Comparison of ENCODE assay signal across 26 cellular contexts in the genomic region with DNA sequence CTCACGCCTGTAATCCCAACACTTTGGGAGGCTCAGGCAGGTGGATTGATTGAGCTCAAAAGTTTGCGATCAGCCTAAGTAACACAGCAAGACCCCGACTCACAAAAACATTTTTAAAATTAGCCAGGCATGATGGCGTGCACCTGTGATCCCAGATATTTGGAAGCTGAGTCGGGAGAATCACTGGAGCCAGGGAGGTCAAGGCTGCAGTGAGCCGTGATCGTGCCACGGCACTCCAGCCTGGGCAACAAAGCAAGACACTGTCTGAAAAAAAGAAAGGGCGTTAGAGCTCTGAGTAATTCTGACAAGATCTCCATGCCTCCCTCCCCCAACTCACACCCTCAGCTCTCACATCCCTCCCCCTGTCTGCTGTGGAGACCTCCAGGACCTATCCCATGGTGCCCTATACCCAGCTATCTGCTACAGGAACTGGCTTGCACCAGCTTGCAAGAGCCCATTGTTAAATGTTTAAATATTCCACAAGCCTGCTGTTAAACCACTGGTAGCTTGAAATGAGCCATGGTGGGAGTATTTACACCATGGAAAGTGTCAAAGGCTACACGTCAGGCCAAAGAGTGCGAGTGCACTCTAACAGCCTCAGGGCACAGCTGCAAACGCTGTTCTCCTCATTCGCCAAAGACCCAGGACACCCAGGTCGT. TPM values are rescaled to one million over a fixed set of nuclear protein-coding genes. Genes with fewer than 3 reads are reported as not detected.
DNase-seq lines count a peak whose midpoint lies in the region; ATAC-seq and TF ChIP-seq lines count a peak whose summit lies in the region.
"Had no signal": no experiment of that assay in that cellular context is flagged by ENCODE, and none has a peak within 500 bp of the region (broad histone marks: within the 10 kb centered on the region; RNA-seq: fewer than 3 reads in every experiment).

No MANE protein-coding gene starts in this region.

- no peaks in the 10 kb centered on the region for H3K9me3 Mint-ChIP-seq in CD4-positive, alpha-beta T cell
- no peaks in the 10 kb centered on the region for H3K9me3 Mint-ChIP-seq in CD8-positive, alpha-beta memory T cell
- no peaks in the 10 kb centered on the region for H3K9me3 Mint-ChIP-seq in natural killer cell treated with Interleukin-12 subunit alpha and Interleukin-12 subunit beta and Interleukin-15 and Interleukin-18, amount 100 ng/mL, for 72 hours
- H3K9me3 Mint-ChIP-seq in T-helper 2 cell treated with Interferon-gamma antibody and Interleukin-4, amounts not matched to agents 5 μg/mL and 100 μg/mL, for 36 hours = no peaks in the 10 kb centered on the region
- no peaks in the 10 kb centered on the region for H3K9me3 Mint-ChIP-seq in activated CD4-positive, alpha-beta memory T cell treated with anti-CD3 and anti-CD28 coated beads, Interleukin-2, amount 10 ng/mL, durations not matched to agents 7 days and 5 days
- H3K9me3 Mint-ChIP-seq: memory B cell had no signal

- no peaks in the 10 kb centered on the region for H3K27me3 ChIP-seq in CD4-positive, alpha-beta T cell (ENCODE audit: control insufficient read depth, insufficient read depth, low read length)
- no peaks in the 10 kb centered on the region for H3K27me3 ChIP-seq in CD8-positive, alpha-beta memory T cell (ENCODE audit: insufficient read depth, low read length, poor library complexity, severe bottlenecking)
- H3K27me3 ChIP-seq: BLaER1, body of pancreas, Peyer's patch had no signal

- H3K27ac Mint-ChIP-seq in CD4-positive, alpha-beta T cell = peak overlapping the region; percentile 47
- peak overlapping the region; percentile 26 to 95 (median 84) for H3K27ac Mint-ChIP-seq in CD8-positive, alpha-beta memory T cell
- peak overlapping the region; percentile 50 to 63 for H3K27ac Mint-ChIP-seq in natural killer cell treated with Interleukin-12 subunit alpha and Interleukin-12 subunit beta and Interleukin-15 and Interleukin-18, amount 100 ng/mL, for 72 hours
- H3K27ac Mint-ChIP-seq in T-helper 2 cell treated with Interferon-gamma antibody and Interleukin-4, amounts not matched to agents 5 μg/mL and 100 μg/mL, for 36 hours = no peak overlapping the region
- no peak overlapping the region for H3K27ac Mint-ChIP-seq in activated CD4-positive, alpha-beta memory T cell treated with anti-CD3 and anti-CD28 coated beads, Interleukin-2, amount 10 ng/mL, durations not matched to agents 7 days and 5 days
- H3K27ac Mint-ChIP-seq: activated CD8-positive, alpha-beta memory T cell treated with anti-CD3 and anti-CD28 coated beads, Interleukin-2, amount 10 ng/mL, durations not matched to agents 7 days and 5 days; memory B cell; stimulated activated memory B cell treated with anti-CD40 and anti-IgM and Interleukin-4, amounts not matched to agents 10 μg/mL and 1 μg/mL and 100 μg/mL, for 72 hours had no signal

- CTCF ChIA-PET in CD4-positive, alpha-beta T cell (lab: Charles Lee) = interaction anchor here (0.9 to 1.4 kb wide), 2 partner anchors 19 to 45 kb away, joined by 3 to 4 read pairs; no protein-coding TSS in a partner anchor
- CTCF ChIA-PET in CD8-positive, alpha-beta memory T cell (lab: Charles Lee) = interaction anchor here (0.7 to 1.6 kb wide), 4 partner anchors 19 to 93 kb away, joined by 3 to 6 read pairs (median 3); no protein-coding TSS in a partner anchor
- CTCF ChIA-PET in activated CD4-positive, alpha-beta memory T cell treated with anti-CD3 and anti-CD28 coated beads, Interleukin-2, amount 10 ng/mL, durations not matched to agents 7 days and 5 days (lab: Charles Lee) = no interaction called here

- no peak overlapping the region for H3K4me3 ChIP-seq in CD8-positive, alpha-beta memory T cell (ENCODE audit: low read length)
- no peak overlapping the region for H3K4me3 ChIP-seq in coronary artery
- H3K4me3 ChIP-seq: BLaER1, body of pancreas, Peyer's patch, psoas muscle, sigmoid colon had no signal

- no peak for ATAC-seq in CD4-positive, alpha-beta T cell (ENCODE audit: poor library complexity)
- peak; percentile 59 to 70 for ATAC-seq in natural killer cell treated with Interleukin-12 subunit alpha and Interleukin-12 subunit beta and Interleukin-15 and Interleukin-18, amount 100 ng/mL, for 72 hours
- ATAC-seq: activated CD8-positive, alpha-beta memory T cell treated with anti-CD3 and anti-CD28 coated beads, Interleukin-2, amount 10 ng/mL, durations not matched to agents 7 days and 5 days; body of pancreas; psoas muscle; stimulated activated memory B cell treated with anti-CD40 and anti-IgM and Interleukin-4, amounts not matched to agents 10 μg/mL and 1 μg/mL and 100 μg/mL, for 72 hours had no signal

- no peak for DNase-seq in CD4-positive, alpha-beta T cell
- peak in 1 of 5 donors; percentile 40 for DNase-seq in CD8-positive, alpha-beta memory T cell
- DNase-seq in coronary artery (ENCODE audit: low spot score) (peak; percentile 47), DMS114 treated with DMSO at 0.1 percent for 48 hours (lab: John Stamatoyannopoulos, UW; ENCODE audit: unreplicated experiment) (no peak), NCI-H1694 (lab: John Stamatoyannopoulos, UW) (no peak)
- no peak for DNase-seq in natural killer cell treated with Interleukin-12 subunit alpha and Interleukin-12 subunit beta and Interleukin-15 and Interleukin-18, amount 100 ng/mL, for 72 hours (ENCODE audit: low spot score)
- DNase-seq in T-helper 2 cell treated with Interferon-gamma antibody and Interleukin-4, amounts not matched to agents 5 μg/mL and 100 μg/mL, for 36 hours (ENCODE audit: low spot score) = no peak
- DNase-seq in activated CD4-positive, alpha-beta memory T cell treated with anti-CD3 and anti-CD28 coated beads, Interleukin-2, amount 10 ng/mL, durations not matched to agents 7 days and 5 days = no peak
- DNase-seq: activated naive CD4-positive, alpha-beta T cell treated with anti-CD3 and anti-CD28 coated beads, Interleukin-2, amount 50 U/mL, for 16 hours; Calu3; DND-41; hippocampal formation; NCI-H1048; NCI-H1694 treated with DMSO at 0.1 percent for 48 hours; NCI-H2171; NCI-H82; nucleus accumbens; Peyer's patch; psoas muscle; SHP77; sigmoid colon had no signal

- H3K27ac ChIP-seq in CD4-positive, alpha-beta T cell (ENCODE audit: low read depth, low read length) = no peak overlapping the region
- H3K27ac ChIP-seq in CD8-positive, alpha-beta memory T cell (ENCODE audit: low read depth, low read length) = no peak overlapping the region
- no peak overlapping the region for H3K27ac ChIP-seq in coronary artery
- H3K27ac ChIP-seq: BLaER1, body of pancreas, Peyer's patch, psoas muscle, sigmoid colon had no signal

- no peaks in the 10 kb centered on the region for H3K9me3 ChIP-seq in CD4-positive, alpha-beta T cell (ENCODE audit: control insufficient read depth, low read length)
- no peaks in the 10 kb centered on the region for H3K9me3 ChIP-seq in CD8-positive, alpha-beta memory T cell (ENCODE audit: low read length)
- H3K9me3 ChIP-seq: body of pancreas, Peyer's patch, psoas muscle, sigmoid colon had no signal

- H3K27me3 Mint-ChIP-seq in CD4-positive, alpha-beta T cell = no peaks in the 10 kb centered on the region
- no peaks in the 10 kb centered on the region for H3K27me3 Mint-ChIP-seq in CD8-positive, alpha-beta memory T cell
- no peaks in the 10 kb centered on the region for H3K27me3 Mint-ChIP-seq in natural killer cell treated with Interleukin-12 subunit alpha and Interleukin-12 subunit beta and Interleukin-15 and Interleukin-18, amount 100 ng/mL, for 72 hours
- no peaks in the 10 kb centered on the region for H3K27me3 Mint-ChIP-seq in T-helper 2 cell treated with Interferon-gamma antibody and Interleukin-4, amounts not matched to agents 5 μg/mL and 100 μg/mL, for 36 hours (ENCODE audit: low read depth)
- no peaks in the 10 kb centered on the region for H3K27me3 Mint-ChIP-seq in activated CD4-positive, alpha-beta memory T cell treated with anti-CD3 and anti-CD28 coated beads, Interleukin-2, amount 10 ng/mL, durations not matched to agents 7 days and 5 days
- H3K27me3 Mint-ChIP-seq: activated CD8-positive, alpha-beta memory T cell treated with anti-CD3 and anti-CD28 coated beads, Interleukin-2, amount 10 ng/mL, durations not matched to agents 7 days and 5 days; stimulated activated memory B cell treated with anti-CD40 and anti-IgM and Interleukin-4, amounts not matched to agents 10 μg/mL and 1 μg/mL and 100 μg/mL, for 72 hours had no signal

- peaks cover 32% of the 10 kb centered on the region for H3K4me1 ChIP-seq in CD8-positive, alpha-beta memory T cell (ENCODE audit: insufficient read depth, low read length)

- H3K4me3 Mint-ChIP-seq in CD4-positive, alpha-beta T cell = no peak overlapping the region
- peak overlapping the region in 2 of 7 donors; percentile 24 to 72 for H3K4me3 Mint-ChIP-seq in CD8-positive, alpha-beta memory T cell
- H3K4me3 Mint-ChIP-seq in natural killer cell treated with Interleukin-12 subunit alpha and Interleukin-12 subunit beta and Interleukin-15 and Interleukin-18, amount 100 ng/mL, for 72 hours = peak overlapping the region; percentile 62
- H3K4me3 Mint-ChIP-seq in T-helper 2 cell treated with Interferon-gamma antibody and Interleukin-4, amounts not matched to agents 5 μg/mL and 100 μg/mL, for 36 hours = no peak overlapping the region
- H3K4me3 Mint-ChIP-seq in activated CD4-positive, alpha-beta memory T cell treated with anti-CD3 and anti-CD28 coated beads, Interleukin-2, amount 10 ng/mL, durations not matched to agents 7 days and 5 days = no peak overlapping the region
- H3K4me3 Mint-ChIP-seq: activated CD8-positive, alpha-beta memory T cell treated with anti-CD3 and anti-CD28 coated beads, Interleukin-2, amount 10 ng/mL, durations not matched to agents 7 days and 5 days; memory B cell; stimulated activated memory B cell treated with anti-CD40 and anti-IgM and Interleukin-4, amounts not matched to agents 10 μg/mL and 1 μg/mL and 100 μg/mL, for 72 hours had no signal

- POLR2A ChIA-PET in CD4-positive, alpha-beta T cell (lab: Charles Lee) = no interaction called here
- POLR2A ChIA-PET in CD8-positive, alpha-beta memory T cell (lab: Charles Lee) = interaction anchor here (0.7 kb wide), 1 partner anchor 97 kb away, joined by 3 read pairs; no protein-coding TSS in a partner anchor
- POLR2A ChIA-PET in activated CD4-positive, alpha-beta memory T cell treated with anti-CD3 and anti-CD28 coated beads, Interleukin-2, amount 10 ng/mL, durations not matched to agents 7 days and 5 days (lab: Charles Lee) = interaction anchor here (0.9 to 2.2 kb wide), 3 partner anchors 20 to 99 kb away, joined by 3 to 6 read pairs (median 3); no protein-coding TSS in a partner anchor

- H3K36me3 ChIP-seq in CD8-positive, alpha-beta memory T cell (ENCODE audit: insufficient read depth, low read length) = no peaks in the 10 kb centered on the region
- H3K36me3 ChIP-seq: BLaER1, Peyer's patch, sigmoid colon had no signal

- intact Hi-C loops in CD4-positive, alpha-beta T cell (cut with DNase I, micrococcal nuclease) = loop anchor here in 1 of 2 experiments (2.0 kb wide), 1 partner anchor 32 kb away; no protein-coding TSS in a partner anchor

- no peak for TF ChIP-seq CTCF in CD4-positive, alpha-beta T cell (IDR thresholded peaks at IDR 0.05)
- no peak for TF ChIP-seq CTCF in coronary artery (IDR thresholded peaks at IDR 0.05)

- H3K4me1 Mint-ChIP-seq in CD4-positive, alpha-beta T cell (ENCODE audit: low read depth) = peaks cover 61% of the 10 kb centered on the region
- peaks cover 56 to 73% (median 71%) of the 10 kb centered on the region in 3 donors for H3K4me1 Mint-ChIP-seq in CD8-positive, alpha-beta memory T cell
- H3K4me1 Mint-ChIP-seq in natural killer cell treated with Interleukin-12 subunit alpha and Interleukin-12 subunit beta and Interleukin-15 and Interleukin-18, amount 100 ng/mL, for 72 hours (ENCODE audit: low read depth in 2 of 2) = peaks cover 63 to 66% of the 10 kb centered on the region in 2 donors
- H3K4me1 Mint-ChIP-seq in T-helper 2 cell treated with Interferon-gamma antibody and Interleukin-4, amounts not matched to agents 5 μg/mL and 100 μg/mL, for 36 hours (ENCODE audit: low read depth) = peaks cover 36% of the 10 kb centered on the region
- H3K4me1 Mint-ChIP-seq in activated CD4-positive, alpha-beta memory T cell treated with anti-CD3 and anti-CD28 coated beads, Interleukin-2, amount 10 ng/mL, durations not matched to agents 7 days and 5 days = peaks cover 46% of the 10 kb centered on the region

- no peaks in the 10 kb centered on the region for H3K36me3 Mint-ChIP-seq in CD4-positive, alpha-beta T cell (ENCODE audit: low read depth)
- H3K36me3 Mint-ChIP-seq in CD8-positive, alpha-beta memory T cell = no peaks in the 10 kb centered on the region
- no peaks in the 10 kb centered on the region for H3K36me3 Mint-ChIP-seq in natural killer cell treated with Interleukin-12 subunit alpha and Interleukin-12 subunit beta and Interleukin-15 and Interleukin-18, amount 100 ng/mL, for 72 hours
- H3K36me3 Mint-ChIP-seq in T-helper 2 cell treated with Interferon-gamma antibody and Interleukin-4, amounts not matched to agents 5 μg/mL and 100 μg/mL, for 36 hours (ENCODE audit: low read depth) = no peaks in the 10 kb centered on the region
- peaks cover 11% of the 10 kb centered on the region for H3K36me3 Mint-ChIP-seq in activated CD4-positive, alpha-beta memory T cell treated with anti-CD3 and anti-CD28 coated beads, Interleukin-2, amount 10 ng/mL, durations not matched to agents 7 days and 5 days (ENCODE audit: low read depth)
- H3K36me3 Mint-ChIP-seq: activated CD8-positive, alpha-beta memory T cell treated with anti-CD3 and anti-CD28 coated beads, Interleukin-2, amount 10 ng/mL, durations not matched to agents 7 days and 5 days; memory B cell; stimulated activated memory B cell treated with anti-CD40 and anti-IgM and Interleukin-4, amounts not matched to agents 10 μg/mL and 1 μg/mL and 100 μg/mL, for 72 hours had no signal

RNA-seq across cellular contexts. Expression of a gene that starts 35.1 kb away (rescaled TPM):
- 100 to 1,000 TPM; 463 to 487 TPM for total RNA-seq in CD4-positive, alpha-beta T cell
- total RNA-seq in CD8-positive, alpha-beta memory T cell = 100 to 1,000 TPM; 278 to 307 TPM
- polyA plus RNA-seq in CD8-positive, alpha-beta memory T cell = 342 TPM
- 100 to 1,000 TPM; 149 to 210 TPM for total RNA-seq in natural killer cell treated with Interleukin-12 subunit alpha and Interleukin-12 subunit beta and Interleukin-15 and Interleukin-18, amount 100 ng/mL, for 72 hours
- 100 to 1,000 TPM; 338 to 348 TPM for total RNA-seq in activated CD4-positive, alpha-beta memory T cell treated with anti-CD3 and anti-CD28 coated beads, Interleukin-2, amount 10 ng/mL, durations not matched to agents 7 days and 5 days

Comparison
In these comparisons a context has a peak if more than half of its experiments do, and no peak if none do; other contexts are left out.
1. H3K27ac Mint-ChIP-seq: peak in CD4-positive, alpha-beta T cell (single experiment), CD8-positive, alpha-beta memory T cell (8 of 8) and natural killer cell treated with Interleukin-12 subunit alpha and Interleukin-12 subunit beta and Interleukin-15 and Interleukin-18, amount 100 ng/mL, for 72 hours (2 of 2); none in T-helper 2 cell treated with Interferon-gamma antibody and Interleukin-4, amounts not matched to agents 5 μg/mL and 100 μg/mL, for 36 hours (single experiment) and activated CD4-positive, alpha-beta memory T cell treated with anti-CD3 and anti-CD28 coated beads, Interleukin-2, amount 10 ng/mL, durations not matched to agents 7 days and 5 days (single experiment).